Comparison of ENCODE assay signal across 14 cellular contexts in the genomic region with DNA sequence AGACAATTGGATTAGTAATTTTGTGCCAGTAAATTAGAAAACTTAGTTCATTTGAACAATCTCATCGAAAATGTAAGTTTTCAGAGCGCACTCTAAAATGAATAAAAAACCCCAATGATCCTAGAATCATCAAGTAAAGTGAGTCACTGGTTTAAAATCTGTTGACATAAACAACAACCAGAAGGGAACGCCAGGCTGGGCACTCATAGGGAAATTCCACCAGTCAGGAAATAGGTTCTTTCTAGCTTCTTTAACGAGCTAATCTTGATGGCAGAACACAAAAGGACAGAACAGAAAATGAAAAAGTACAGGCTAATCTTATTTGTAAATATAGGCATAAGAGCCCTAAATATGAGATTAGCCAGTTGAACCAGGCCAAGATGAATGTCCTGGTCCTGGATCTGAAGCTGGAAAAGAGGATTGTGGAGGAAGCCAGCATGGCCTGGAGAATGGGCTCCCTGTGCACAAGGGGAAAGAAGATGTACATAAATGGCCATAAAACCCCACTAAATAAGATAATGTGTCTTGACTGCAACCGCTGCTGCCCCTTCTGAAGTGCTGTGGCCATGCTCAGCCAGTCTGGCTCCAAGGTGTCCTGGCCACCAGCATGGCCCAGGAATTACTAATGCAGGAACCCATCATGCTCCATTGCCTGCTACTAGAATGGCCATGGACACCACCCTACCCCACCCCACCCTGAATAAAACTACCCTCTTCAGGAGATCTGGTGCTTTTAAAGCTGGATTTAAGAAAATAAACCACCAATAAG.
A peak's percentile ranks its signal among the peaks of the same experiment; 100 is the strongest.
DNase-seq lines count a peak whose midpoint lies in the region; ATAC-seq and TF ChIP-seq lines count a peak whose summit lies in the region.
"Had no signal": no experiment of that assay in that cellular context is flagged by ENCODE, and none has a peak within 500 bp of the region (broad histone marks: within the 10 kb centered on the region; RNA-seq: fewer than 3 reads in every experiment).

No MANE protein-coding gene starts in this region.

- no TSS peak for BruUV-seq in mammary epithelial cell (replicated peaks; lab: Mats Ljungman, UMichigan)

- in situ Hi-C loops in mammary epithelial cell (cut with MboI; ENCODE audit: low sequenced_read_pairs in 2 of 2): no loop called here

- ATAC-seq in activated CD8-positive, alpha-beta memory T cell treated with anti-CD3 and anti-CD28 coated beads, Interleukin-2, amount 10 ng/mL, durations not matched to agents 7 days and 5 days: no peak
- ATAC-seq in left lung (no peak), GM21423 (IDR thresholded peaks at IDR 0.05; ENCODE audit: unreplicated experiment) (no peak)
- ATAC-seq: A549, esophagus mucosa had no signal

- no peak overlapping the region for H3K4me2 ChIP-seq in mammary epithelial cell (ENCODE audit: insufficient read depth, low read depth, low read length)
- H3K4me2 ChIP-seq: A549, PC-9 had no signal

- H3K27me3 ChIP-seq in mammary epithelial cell (ENCODE audit: insufficient read depth, low read length) (no peaks in the 10 kb centered on the region), left lung (no peaks in the 10 kb centered on the region), suprapubic skin (no peaks in the 10 kb centered on the region)
- H3K27me3 ChIP-seq: tibial nerve had no signal

- no peaks in the 10 kb centered on the region for H4K20me1 ChIP-seq in mammary epithelial cell (ENCODE audit: insufficient read depth, low read length)

- TF ChIP-seq POLR2A in suprapubic skin (IDR thresholded peaks at IDR 0.05): no peak

- dilution Hi-C loops in mammary epithelial cell (cut with HindIII; ENCODE audit: low sequenced_read_pairs): no loop called here

- H2AFZ ChIP-seq in mammary epithelial cell (ENCODE audit: low read depth, low read length): no peak overlapping the region
- H2AFZ ChIP-seq: PC-9 had no signal

- no peak for TF ChIP-seq EP300 in suprapubic skin (IDR thresholded peaks at IDR 0.05)

- WGBS in mammary epithelial cell (ENCODE audit: low coverage, missing lambda C conversion rate): 86% methylated on average over 5 of the region's 5 CpGs
- 51% methylated on average over 5 of the region's 5 CpGs for WGBS in suprapubic skin

- peaks cover 5% of the 10 kb centered on the region for H3K9me3 Mint-ChIP-seq in activated CD8-positive, alpha-beta memory T cell treated with anti-CD3 and anti-CD28 coated beads, Interleukin-2, amount 10 ng/mL, durations not matched to agents 7 days and 5 days (ENCODE audit: low read depth)

- H3K27ac ChIP-seq in mammary epithelial cell (ENCODE audit: insufficient read depth, low read depth, low read length) (no peak overlapping the region), left lung (peak overlapping the region; percentile 75 to 92), suprapubic skin (peak overlapping the region; percentile 20)
- H3K27ac ChIP-seq: A549, PC-9 had no signal

- no peak overlapping the region for H3K4me3 ChIP-seq in mammary epithelial cell (replicated peaks in 1 of 3; ENCODE audit: insufficient read depth in 1 of 3, low read depth in 2 of 3, low read length in 3 of 3)
- H3K4me3 ChIP-seq in left lung: no peak overlapping the region
- no peak overlapping the region for H3K4me3 ChIP-seq in suprapubic skin
- H3K4me3 ChIP-seq: A549, PC-9, tibial nerve had no signal

- H3K79me2 ChIP-seq in mammary epithelial cell (ENCODE audit: insufficient read depth, low read length): no peaks in the 10 kb centered on the region

- peak; percentile 26 for DNase-seq in activated CD8-positive, alpha-beta memory T cell treated with anti-CD3 and anti-CD28 coated beads, Interleukin-2, amount 10 ng/mL, durations not matched to agents 7 days and 5 days
- DNase-seq in activated CD8-positive, alpha-beta memory T cell treated with anti-CD3 and anti-CD28 coated beads for 24 hours: no peak
- peak; percentile 43 for DNase-seq in mammary epithelial cell
- DNase-seq in left lung: no peak
- DNase-seq in suprapubic skin (ENCODE audit: low spot score in 2 of 2): no peak
- DNase-seq in stimulated activated CD4-positive, alpha-beta T cell treated with anti-CD3 and anti-CD28 coated beads, Interleukin-2, amount 100 ng/mL, for 48 hours: no peak
- DNase-seq in GM19238 (ENCODE audit: insufficient read length, low spot score): no peak
- DNase-seq: activated CD4-positive, alpha-beta T cell treated with anti-CD3 and anti-CD28 coated beads, Interleukin-2, amount 50 U/mL, for 1 hour; H9; PC-9 had no signal

- H3K9ac ChIP-seq in mammary epithelial cell (ENCODE audit: insufficient read depth, low read length): no peak overlapping the region

- H3K4me3 Mint-ChIP-seq in activated CD8-positive, alpha-beta memory T cell treated with anti-CD3 and anti-CD28 coated beads, Interleukin-2, amount 10 ng/mL, durations not matched to agents 7 days and 5 days: no peak overlapping the region
- H3K4me3 Mint-ChIP-seq: H9 had no signal

- intact Hi-C loops in mammary epithelial cell (cut with micrococcal nuclease) (no loop called here), left lung (cut with DNase I) (no loop called here)

- CTCF ChIA-PET in activated CD8-positive, alpha-beta memory T cell treated with anti-CD3 and anti-CD28 coated beads, Interleukin-2, amount 10 ng/mL, durations not matched to agents 7 days and 5 days (lab: Charles Lee): no interaction called here
- CTCF ChIA-PET in mammary epithelial cell (lab: Charles Lee; ENCODE audit: low non-redundant PET): no interaction called here

- peaks cover 8% of the 10 kb centered on the region for H3K27me3 Mint-ChIP-seq in activated CD8-positive, alpha-beta memory T cell treated with anti-CD3 and anti-CD28 coated beads, Interleukin-2, amount 10 ng/mL, durations not matched to agents 7 days and 5 days

- no peak overlapping the region for H3K27ac Mint-ChIP-seq in activated CD8-positive, alpha-beta memory T cell treated with anti-CD3 and anti-CD28 coated beads, Interleukin-2, amount 10 ng/mL, durations not matched to agents 7 days and 5 days
- H3K27ac Mint-ChIP-seq: H9 had no signal

- H3K9me3 ChIP-seq in mammary epithelial cell (replicated peaks; ENCODE audit: insufficient read depth, low read length) (no peaks in the 10 kb centered on the region), left lung (no peaks in the 10 kb centered on the region), suprapubic skin (no peaks in the 10 kb centered on the region)
- H3K9me3 ChIP-seq: A549, tibial nerve had no signal

- peaks cover 9% of the 10 kb centered on the region for H3K36me3 Mint-ChIP-seq in activated CD8-positive, alpha-beta memory T cell treated with anti-CD3 and anti-CD28 coated beads, Interleukin-2, amount 10 ng/mL, durations not matched to agents 7 days and 5 days

- TF ChIP-seq CTCF in mammary epithelial cell (conservative IDR thresholded peaks at IDR 0.05 in 1 of 2, IDR thresholded peaks at IDR 0.05 in 1 of 2; ENCODE audit: extremely low read depth in 1 of 2, insufficient read depth in 1 of 2, low read depth in 1 of 2, low read length in 2 of 2): no peak
- TF ChIP-seq CTCF in left lung (IDR thresholded peaks at IDR 0.05): no peak
- no peak for TF ChIP-seq CTCF in suprapubic skin (IDR thresholded peaks at IDR 0.05)

- H3K4me1 ChIP-seq in mammary epithelial cell (ENCODE audit: insufficient read depth, low read length) (peaks cover 19% of the 10 kb centered on the region), left lung (peaks cover 4 to 41% of the 10 kb centered on the region in 2 donors), suprapubic skin (peaks cover 2% of the 10 kb centered on the region)
- H3K4me1 ChIP-seq: A549 had no signal

- H3K36me3 ChIP-seq in mammary epithelial cell (ENCODE audit: insufficient read depth, low read length) (no peaks in the 10 kb centered on the region), left lung (peaks cover 0 to 9% of the 10 kb centered on the region in 2 donors), suprapubic skin (no peaks in the 10 kb centered on the region)
- H3K36me3 ChIP-seq: tibial nerve had no signal

- peaks cover 37% of the 10 kb centered on the region for H3K4me1 Mint-ChIP-seq in activated CD8-positive, alpha-beta memory T cell treated with anti-CD3 and anti-CD28 coated beads, Interleukin-2, amount 10 ng/mL, durations not matched to agents 7 days and 5 days

Comparison
In these comparisons a context has a peak if more than half of its experiments do, and no peak if none do; other contexts are left out.
1. DNase-seq: peak in activated CD8-positive, alpha-beta memory T cell treated with anti-CD3 and anti-CD28 coated beads, Interleukin-2, amount 10 ng/mL, durations not matched to agents 7 days and 5 days (single experiment) and mammary epithelial cell (single experiment); none in activated CD8-positive, alpha-beta memory T cell treated with anti-CD3 and anti-CD28 coated beads for 24 hours (single experiment), left lung (0 of 2), suprapubic skin (0 of 2), stimulated activated CD4-positive, alpha-beta T cell treated with anti-CD3 and anti-CD28 coated beads, Interleukin-2, amount 100 ng/mL, for 48 hours (0 of 2) and GM19238 (single experiment).